Comparison of ENCODE assay signal across 13 cellular contexts in the genomic region with DNA sequence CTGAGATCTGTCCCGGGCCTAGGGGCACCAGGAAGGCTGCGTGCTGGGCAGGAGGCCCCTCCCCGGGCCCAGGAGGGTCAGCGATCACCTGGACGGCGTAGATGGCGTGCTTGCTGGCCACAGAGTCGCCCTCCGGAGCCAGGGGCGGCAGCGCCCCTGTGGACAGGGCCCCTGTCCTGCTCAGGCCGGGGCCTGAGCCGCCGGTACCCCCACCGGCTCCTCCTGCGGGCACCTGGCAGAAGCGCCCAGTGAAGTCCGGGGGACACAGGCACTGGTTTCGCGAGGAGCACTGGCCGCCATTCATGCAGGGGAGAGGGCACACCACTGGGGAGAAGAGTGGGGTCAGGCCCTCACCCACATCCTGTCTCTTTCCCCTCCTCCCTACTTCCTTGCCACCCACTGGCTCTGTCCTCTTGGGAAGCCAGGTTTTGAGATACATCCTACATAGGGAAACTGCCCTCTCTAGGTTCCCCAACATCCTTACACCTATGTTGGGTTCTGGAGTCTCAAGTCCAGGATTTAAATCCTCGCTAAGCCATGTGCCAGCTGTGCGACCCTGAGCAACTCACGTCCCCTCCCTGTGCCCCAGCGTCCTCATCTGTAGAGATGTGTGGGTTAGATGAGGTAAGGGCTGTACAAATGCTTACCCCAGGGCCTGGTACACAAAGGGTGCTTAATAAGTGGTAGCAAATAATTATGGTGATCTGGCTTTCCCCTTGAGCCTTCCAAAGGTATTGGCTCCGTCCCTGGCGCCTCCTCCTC. TPM values are rescaled to one million over a fixed set of nuclear protein-coding genes. Genes with fewer than 3 reads are reported as not detected.
DNase-seq lines count a peak whose midpoint lies in the region; ATAC-seq and TF ChIP-seq lines count a peak whose summit lies in the region.
"Had no signal": no experiment of that assay in that cellular context is flagged by ENCODE, and none has a peak within 500 bp of the region (broad histone marks: within the 10 kb centered on the region; RNA-seq: fewer than 3 reads in every experiment).

No MANE protein-coding gene starts in this region.

- H3K9ac ChIP-seq in SK-N-MC (ENCODE audit: insufficient read length), result peak overlapping the region; percentile 29

- CTCF ChIA-PET in GM10248 (lab: Yijun Ruan, JAX), result interaction anchor here (1.0 to 2.3 kb wide), 6 partner anchors 11 to 19 kb away, joined by 3 to 16 read pairs (median 4); no protein-coding TSS in a partner anchor

- peak overlapping the region; percentile 57 for H3K4me3 Mint-ChIP-seq in activated T-cell treated with anti-CD3 and anti-CD28 coated beads, Interleukin-2, amount 50 U/mL, for 4 hours
- peak overlapping the region; percentile 36 for H3K4me3 Mint-ChIP-seq in glutamatergic neuron (ENCODE audit: unreplicated experiment)

- H3K9me3 ChIP-seq in SK-N-MC (ENCODE audit: low read depth, low read length) (no peaks in the 10 kb centered on the region), stomach (no peaks in the 10 kb centered on the region)
- H3K9me3 ChIP-seq: neutrophil, suprapubic skin had no signal

- peaks cover 0 to 8% (median 0%) of the 10 kb centered on the region in 3 donors for H3K27me3 ChIP-seq in stomach
- H3K27me3 ChIP-seq: suprapubic skin had no signal

- no peaks in the 10 kb centered on the region for H3K27me3 Mint-ChIP-seq in activated T-cell treated with anti-CD3 and anti-CD28 coated beads, Interleukin-2, amount 50 U/mL, for 4 hours (ENCODE audit: low read depth)
- peaks cover 21% of the 10 kb centered on the region for H3K27me3 Mint-ChIP-seq in glutamatergic neuron (ENCODE audit: unreplicated experiment)

- peaks cover 35 to 80% (median 74%) of the 10 kb centered on the region in 4 donors for H3K4me1 ChIP-seq in stomach

- H3K36me3 Mint-ChIP-seq in activated T-cell treated with anti-CD3 and anti-CD28 coated beads, Interleukin-2, amount 50 U/mL, for 4 hours (ENCODE audit: insufficient read depth), result peaks cover 3% of the 10 kb centered on the region
- H3K36me3 Mint-ChIP-seq in glutamatergic neuron (ENCODE audit: unreplicated experiment), result no peaks in the 10 kb centered on the region

- H3K4me1 Mint-ChIP-seq in activated T-cell treated with anti-CD3 and anti-CD28 coated beads, Interleukin-2, amount 50 U/mL, for 4 hours (ENCODE audit: low read depth), result peaks cover 61% of the 10 kb centered on the region
- peaks cover 14% of the 10 kb centered on the region for H3K4me1 Mint-ChIP-seq in glutamatergic neuron (ENCODE audit: low read depth, unreplicated experiment)

- no peak for ATAC-seq in activated T-cell treated with anti-CD3 and anti-CD28 coated beads, Interleukin-2, amount 50 U/mL, for 4 hours
- ATAC-seq in HG03045 (IDR thresholded peaks at IDR 0.05; ENCODE audit: unreplicated experiment), result no peak

- intact Hi-C loops in stomach (cut with DNase I; ENCODE audit: low total_unique reads), result no loop called here

- TF ChIP-seq EP300 in stomach (IDR thresholded peaks at IDR 0.05), result no peak

- DNase-seq in activated T-cell treated with anti-CD3 and anti-CD28 coated beads, Interleukin-2, amount 50 U/mL, for 4 hours, result no peak
- no peak for DNase-seq in activated T-cell treated with anti-CD3 and anti-CD28 coated beads for 4 hours
- DNase-seq in SK-N-MC (ENCODE audit: low read depth, low spot score), result no peak
- DNase-seq in glutamatergic neuron, result no peak
- no peak for DNase-seq in stomach
- no peak for DNase-seq in NCI-H1930 (lab: John Stamatoyannopoulos, UW)
- DNase-seq in GM10248 (ENCODE audit: extremely low spot score), result no peak
- DNase-seq: amygdala, islet precursor cell had no signal

- no peak overlapping the region for H3K27ac Mint-ChIP-seq in glutamatergic neuron (ENCODE audit: unreplicated experiment)

- POLR2A ChIA-PET in GM10248 (lab: Yijun Ruan, JAX), result interaction anchor here (1.4 kb wide), 1 partner anchor 47 kb away, joined by 6 read pairs; no protein-coding TSS in a partner anchor

- no peak for TF ChIP-seq CTCF in glutamatergic neuron (IDR thresholded peaks at IDR 0.05; ENCODE audit: partially characterized antibody, unreplicated experiment)
- TF ChIP-seq CTCF in stomach (IDR thresholded peaks at IDR 0.05), result no peak
- no peak for TF ChIP-seq CTCF in GM10248 (IDR thresholded peaks at IDR 0.05; ENCODE audit: control extremely low read depth, extremely low read depth, low read depth, missing control alignments)

- 80 to 88% (median 85%) methylated on average over 13 to 27 of the region's 27 CpGs for WGBS in stomach, 5 donors

- peak overlapping the region; percentile 64 for H3K4me3 ChIP-seq in SK-N-MC
- H3K4me3 ChIP-seq in stomach, result no peak overlapping the region
- H3K4me3 ChIP-seq: suprapubic skin had no signal

- H3K27ac ChIP-seq in SK-N-MC (peak overlapping the region; percentile 73), stomach (peak overlapping the region in 4 of 5 donors; percentile 4 to 96 (median 57))
- H3K27ac ChIP-seq: HL-60, neutrophil, suprapubic skin had no signal

- no peak for TF ChIP-seq POLR2A in stomach (IDR thresholded peaks at IDR 0.05)

- no peaks in the 10 kb centered on the region for H3K9me3 Mint-ChIP-seq in activated T-cell treated with anti-CD3 and anti-CD28 coated beads, Interleukin-2, amount 50 U/mL, for 4 hours
- H3K9me3 Mint-ChIP-seq in glutamatergic neuron (ENCODE audit: unreplicated experiment), result peaks cover 15% of the 10 kb centered on the region

- H3K36me3 ChIP-seq in SK-N-MC (ENCODE audit: insufficient read depth, low read length), result peaks cover 17% of the 10 kb centered on the region; the same call in 1 of the 2 replicates
- peaks cover 0 to 39% (median 24%) of the 10 kb centered on the region in 4 donors for H3K36me3 ChIP-seq in stomach
- H3K36me3 ChIP-seq: neutrophil had no signal

RNA-seq across cellular contexts. Expression of a gene that starts 3.9 kb away (rescaled TPM):
- total RNA-seq in activated T-cell treated with anti-CD3 and anti-CD28 coated beads, Interleukin-2, amount 50 U/mL, for 4 hours, result 10 to 100 TPM; 33.1 to 40.8 (median 40.1) TPM
- total RNA-seq in glutamatergic neuron (ENCODE audit: unreplicated experiment) (2.5 TPM), stomach (100 to 1,000 TPM in 4 of 5 donors, 10 to 100 TPM in 1; 35.1 to 452 (median 117) TPM)
- polyA plus RNA-seq in stomach, result 10 to 100 TPM; 26.9 to 58.2 (median 28.7) TPM

RNA-seq across cellular contexts. Expression of a gene that starts 16.0 kb away (rescaled TPM):
- 100 to 1,000 TPM; 120 to 148 (median 136) TPM for total RNA-seq in activated T-cell treated with anti-CD3 and anti-CD28 coated beads, Interleukin-2, amount 50 U/mL, for 4 hours
- total RNA-seq in glutamatergic neuron (ENCODE audit: unreplicated experiment) (37.9 TPM), stomach (10 to 100 TPM; 17.7 to 99.1 (median 51.9) TPM)
- 10 to 100 TPM; 49.6 to 56.6 (median 51.8) TPM for polyA plus RNA-seq in stomach

RNA-seq across cellular contexts. Expression of a gene that starts 18.1 kb away (rescaled TPM):
- 10 to 100 TPM; 27.4 to 32.0 (median 28.6) TPM for total RNA-seq in activated T-cell treated with anti-CD3 and anti-CD28 coated beads, Interleukin-2, amount 50 U/mL, for 4 hours
- total RNA-seq in glutamatergic neuron (ENCODE audit: unreplicated experiment) (184 TPM), stomach (10 to 100 TPM in 4 of 5 donors, 1 to 10 TPM in 1; 3.9 to 57.8 (median 48.1) TPM)
- 10 to 100 TPM; 63.4 to 68.2 (median 65.1) TPM for polyA plus RNA-seq in stomach

RNA-seq across cellular contexts. Expression of a gene that starts 21.6 kb away (rescaled TPM):
- total RNA-seq in activated T-cell treated with anti-CD3 and anti-CD28 coated beads, Interleukin-2, amount 50 U/mL, for 4 hours, result 10 to 100 TPM; 59.8 to 84.9 (median 80.1) TPM
- total RNA-seq in glutamatergic neuron (ENCODE audit: unreplicated experiment), result 14.2 TPM
- 100 to 1,000 TPM in 4 of 5 donors, 10 to 100 TPM in 1; 43.0 to 200 (median 126) TPM for total RNA-seq in stomach
- 10 to 100 TPM; 28.0 to 67.6 (median 49.2) TPM for polyA plus RNA-seq in stomach

RNA-seq across cellular contexts. Expression of a gene that starts 29.4 kb away (rescaled TPM):
- 10 to 100 TPM; 87.6 to 94.6 (median 94.3) TPM for total RNA-seq in activated T-cell treated with anti-CD3 and anti-CD28 coated beads, Interleukin-2, amount 50 U/mL, for 4 hours
- total RNA-seq in glutamatergic neuron (ENCODE audit: unreplicated experiment) (80.0 TPM), stomach (10 to 100 TPM in 4 of 5 donors, 1 to 10 TPM in 1; 3.5 to 89.0 (median 65.2) TPM)
- polyA plus RNA-seq in stomach, result 10 to 100 TPM; 65.8 to 94.8 (median 86.1) TPM
